13 cellular contexts compared by ENCODE assay signal in the genomic region with DNA sequence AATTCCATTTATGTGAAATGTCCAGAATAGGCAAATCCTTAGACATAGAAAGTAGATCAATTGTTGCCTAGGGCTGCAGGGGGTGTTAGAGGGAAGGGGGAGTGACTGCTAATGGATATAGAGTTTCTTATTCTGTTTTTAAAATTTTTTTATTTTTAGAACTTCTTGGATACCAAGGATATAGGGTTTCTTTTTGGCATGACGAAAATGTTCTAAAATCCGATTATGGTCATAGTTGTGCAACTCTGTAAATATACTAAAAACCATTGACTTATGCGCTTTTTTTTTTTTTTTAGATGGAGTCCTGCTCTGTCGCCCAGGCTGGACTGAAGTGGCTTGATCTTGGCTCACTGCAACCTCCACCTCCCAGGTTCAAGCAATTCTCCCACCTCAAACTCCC.
DNase-seq lines count a peak whose midpoint lies in the region; ATAC-seq and FAIRE-seq lines count a peak whose summit lies in the region.
"Had no signal": no experiment of that assay in that cellular context is flagged by ENCODE, and none has a peak within 500 bp of the region (broad histone marks: within the 10 kb centered on the region; RNA-seq: fewer than 3 reads in every experiment).

No MANE protein-coding gene starts in this region.

- DNase-seq in LHCN-M2 (ENCODE audit: low read depth): peak; percentile 67
- peak; percentile 32 for DNase-seq in iris pigment epithelial cell (ENCODE audit: low read depth)
- peak; percentile 20 for DNase-seq in stromal cell of bone marrow (ENCODE audit: low read depth)
- DNase-seq in activated CD4-positive, alpha-beta T cell treated with anti-CD3 and anti-CD28 coated beads for 4 hours: no peak
- DNase-seq in NCI-H226: no peak
- DNase-seq: 8988T; AML-193; Caco-2; CD8-positive, alpha-beta memory T cell; GF-D8 had no signal

- ATAC-seq in HG02588 (IDR thresholded peaks at IDR 0.05; ENCODE audit: unreplicated experiment): no peak

- FAIRE-seq in colon (lab: Jason Lieb, UNC): peak; percentile 21
- FAIRE-seq: H1 had no signal

Comparison
In these comparisons a context has a peak if more than half of its experiments do, and no peak if none do; other contexts are left out.
1. DNase-seq: peak in LHCN-M2 (single experiment), iris pigment epithelial cell (single experiment) and stromal cell of bone marrow (single experiment); none in activated CD4-positive, alpha-beta T cell treated with anti-CD3 and anti-CD28 coated beads for 4 hours (0 of 2) and NCI-H226 (single experiment).